Comparison of ENCODE assay signal across 8 cellular contexts in the genomic region with DNA sequence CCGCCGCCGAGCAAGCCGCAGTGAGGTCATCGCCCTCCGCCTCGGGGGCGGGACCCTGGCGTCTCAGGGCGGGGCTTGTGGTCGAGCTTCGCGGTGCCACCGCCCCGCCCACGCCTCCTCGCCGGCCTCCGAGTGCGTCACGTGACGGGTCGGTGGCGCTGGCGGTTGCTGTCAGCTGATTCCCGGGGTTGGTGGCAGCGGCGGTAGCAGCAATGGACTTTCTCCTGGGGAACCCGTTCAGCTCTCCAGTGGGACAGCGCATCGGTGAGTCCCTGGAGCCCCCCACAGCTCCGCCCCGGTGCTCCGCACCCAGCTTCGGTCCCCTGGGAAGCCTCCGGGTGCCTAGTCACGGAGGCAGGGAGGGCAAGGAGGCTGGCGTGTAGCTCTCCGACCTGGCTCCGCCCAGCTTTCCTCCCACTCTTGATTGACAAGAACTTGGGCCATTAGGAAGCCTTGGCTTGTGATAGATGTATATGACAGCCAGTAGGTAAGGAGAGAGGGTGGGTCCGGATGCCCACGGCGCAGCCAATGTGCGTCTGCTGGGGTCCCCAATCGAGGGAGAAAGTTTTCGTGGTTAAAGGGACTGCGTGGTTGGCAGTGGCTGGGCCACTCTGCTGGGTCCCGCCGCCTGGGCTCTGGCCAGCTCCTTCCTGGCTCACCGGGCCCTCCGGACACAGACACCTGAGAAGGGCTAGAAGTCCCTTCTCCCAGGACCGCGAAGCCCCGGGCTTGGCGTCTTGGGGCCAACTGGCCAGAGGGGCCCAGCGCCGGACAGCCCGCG. TPM values are rescaled to one million over a fixed set of nuclear protein-coding genes. Genes with fewer than 3 reads are reported as not detected.
DNase-seq lines count a peak whose midpoint lies in the region; ATAC-seq and TF ChIP-seq lines count a peak whose summit lies in the region.

A gene (plus strand): TSS at position 178 of the 781 bp plus-strand sequence. CDS start 35 bp downstream, at position 213.

- intact Hi-C loops in ascending aorta (cut with DNase I) = loop anchor here (1.0 to 5.0 kb wide), 3 partner anchors 13 to 1227 kb away; a partner anchor contains a TSS
- intact Hi-C loops in right cardiac atrium (cut with DNase I) = no loop called here
- intact Hi-C loops in uterus (cut with DNase I; ENCODE audit: low total_unique reads) = no loop called here

- H3K4me1 ChIP-seq in ascending aorta (peaks cover 0 to 17% of the 10 kb centered on the region in 2 donors), right cardiac atrium (ENCODE audit: control insufficient read depth, insufficient read depth, low read length) (peaks cover 5% of the 10 kb centered on the region), uterus (no peaks in the 10 kb centered on the region)

- H3K27me3 Mint-ChIP-seq in T-helper 2 cell treated with Interferon-gamma antibody and Interleukin-4, amounts not matched to agents 5 μg/mL and 100 μg/mL, for 36 hours (ENCODE audit: low read depth) = no peaks in the 10 kb centered on the region

- H3K36me3 ChIP-seq in ascending aorta (no peaks in the 10 kb centered on the region), uterus (no peaks in the 10 kb centered on the region)

- peak; percentile 90 for ATAC-seq in GM18499 (IDR thresholded peaks at IDR 0.05; ENCODE audit: insufficient read depth, unreplicated experiment)
- peak; percentile 96 for ATAC-seq in HG02970 (IDR thresholded peaks at IDR 0.05; ENCODE audit: low FRiP score, unreplicated experiment)
- ATAC-seq in right cardiac atrium = peak; percentile 98

- peaks cover 27% of the 10 kb centered on the region for H3K4me1 Mint-ChIP-seq in T-helper 2 cell treated with Interferon-gamma antibody and Interleukin-4, amounts not matched to agents 5 μg/mL and 100 μg/mL, for 36 hours (ENCODE audit: low read depth)

- DNase-seq in NCI-H1930 (lab: John Stamatoyannopoulos, UW) (peak; percentile 90 to 94), ascending aorta (ENCODE audit: low spot score in 2 of 2) (peak; percentile 89 to 98), right cardiac atrium (peak; percentile 97 to 99 (median 99)), pulmonary artery endothelial cell (ENCODE audit: low read depth, low spot score) (peak; percentile 97), uterus (peak; percentile 96)
- peak; percentile 95 for DNase-seq in T-helper 2 cell treated with Interferon-gamma antibody and Interleukin-4, amounts not matched to agents 5 μg/mL and 100 μg/mL, for 36 hours (ENCODE audit: low spot score)

- TF ChIP-seq CTCF in ascending aorta (IDR thresholded peaks at IDR 0.05) (no peak), uterus (IDR thresholded peaks at IDR 0.05) (no peak)

- H3K4me3 ChIP-seq in ascending aorta (peak within 1 kb of the TSS; percentile 84 to 92), right cardiac atrium (ENCODE audit: low read length) (peak within 1 kb of the TSS; percentile 68), uterus (peak within 1 kb of the TSS; percentile 75 to 78)

- H3K9me3 ChIP-seq in ascending aorta (no peaks in the 10 kb centered on the region), right cardiac atrium (ENCODE audit: control insufficient read depth, low read length) (no peaks in the 10 kb centered on the region), uterus (no peaks in the 10 kb centered on the region)

- H3K27me3 ChIP-seq in ascending aorta = no peaks in the 10 kb centered on the region
- no peaks in the 10 kb centered on the region for H3K27me3 ChIP-seq in right cardiac atrium (ENCODE audit: control insufficient read depth, insufficient read depth)
- no peaks in the 10 kb centered on the region for H3K27me3 ChIP-seq in uterus

- peak within 1 kb of the TSS; percentile 96 for H3K27ac Mint-ChIP-seq in T-helper 2 cell treated with Interferon-gamma antibody and Interleukin-4, amounts not matched to agents 5 μg/mL and 100 μg/mL, for 36 hours

- peak; percentile 81 to 92 for TF ChIP-seq POLR2A in uterus (IDR thresholded peaks at IDR 0.05)

- H3K4me3 Mint-ChIP-seq in T-helper 2 cell treated with Interferon-gamma antibody and Interleukin-4, amounts not matched to agents 5 μg/mL and 100 μg/mL, for 36 hours = peak within 1 kb of the TSS; percentile 87

- WGBS in right cardiac atrium = under 1% methylated on average over 59 of the region's 59 CpGs

- H3K36me3 Mint-ChIP-seq in T-helper 2 cell treated with Interferon-gamma antibody and Interleukin-4, amounts not matched to agents 5 μg/mL and 100 μg/mL, for 36 hours (ENCODE audit: low read depth) = peaks cover 27% of the 10 kb centered on the region

- H3K9me3 Mint-ChIP-seq in T-helper 2 cell treated with Interferon-gamma antibody and Interleukin-4, amounts not matched to agents 5 μg/mL and 100 μg/mL, for 36 hours = no peaks in the 10 kb centered on the region

- H3K27ac ChIP-seq in ascending aorta = peak within 1 kb of the TSS; percentile 96 to 99
- peak within 1 kb of the TSS; percentile 87 for H3K27ac ChIP-seq in right cardiac atrium (ENCODE audit: low read length)
- peak within 1 kb of the TSS; percentile 96 to 97 for H3K27ac ChIP-seq in uterus

RNA-seq across cellular contexts. Expression of the gene that starts here (rescaled TPM):
- total RNA-seq in ascending aorta (84.4 TPM), right cardiac atrium (10 to 100 TPM; 54.0 to 75.9 (median 63.6) TPM), pulmonary artery endothelial cell (16.6 and 19.4 TPM in 2 replicates), uterus (10 to 100 TPM; 21.3 to 66.7 (median 52.5) TPM)
- 55.9 TPM for polyA plus RNA-seq in right cardiac atrium

Comparison
In these comparisons a context has a peak if more than half of its experiments do, and no peak if none do; other contexts are left out.
1. Peak in every context shown above with its lines: DNase-seq, ATAC-seq, H3K4me3 ChIP-seq and H3K27ac ChIP-seq.